ENCODE assay signal across 18 cellular contexts in genomic region chr5:17230808-17231525, GRCh38. TPM values are rescaled to one million over a fixed set of nuclear protein-coding genes. Genes with fewer than 3 reads are reported as not detected.
DNase-seq lines count a peak whose midpoint lies in the region; ATAC-seq and TF ChIP-seq lines count a peak whose summit lies in the region.
"Had no signal": no experiment of that assay in that cellular context is flagged by ENCODE, and none has a peak within 500 bp of the region (broad histone marks: within the 10 kb centered on the region; RNA-seq: fewer than 3 reads in every experiment).

No MANE protein-coding gene starts in this region.

- H3K14ac ChIP-seq in mesenchymal stem cell (ENCODE audit: low read length in 2 of 2) = no peak overlapping the region

- POLR2A ChIA-PET in HEK293 (lab: Yijun Ruan, JAX) (no interaction called here), activated B cell treated with CpG ODN at 0.5 μM for 24 hours (lab: Charles Lee) (interaction anchor here (1.5 kb wide), 1 partner anchor 14 kb away, joined by 3 read pairs; no protein-coding TSS in a partner anchor)

- H2BK120ac ChIP-seq in mesenchymal stem cell (ENCODE audit: low read depth, low read length) = no peak overlapping the region

- intact Hi-C loops in activated B cell treated with CpG ODN at 0.5 μM for 24 hours (cut with micrococcal nuclease) = no loop called here
- intact Hi-C loops in uterus (cut with DNase I; ENCODE audit: low total_unique reads) = no loop called here
- intact Hi-C loops in posterior vena cava (cut with DNase I) = no loop called here

- no peak overlapping the region for H2BK15ac ChIP-seq in mesenchymal stem cell (ENCODE audit: low read depth, poor library complexity, severe bottlenecking)

- no peak overlapping the region for H3K4me2 ChIP-seq in mesenchymal stem cell (ENCODE audit: low read length, poor library complexity, severe bottlenecking)
- H3K4me2 ChIP-seq: KMS-11 had no signal

- TF ChIP-seq POLR2A in uterus (IDR thresholded peaks at IDR 0.05) = no peak
- no peak for TF ChIP-seq POLR2A in Peyer's patch (IDR thresholded peaks at IDR 0.05)

- H3K9ac ChIP-seq in mesenchymal stem cell (ENCODE audit: low read length) = no peak overlapping the region
- H3K9ac ChIP-seq: KMS-11 had no signal

- H3K4me3 ChIP-seq in HEK293 (ENCODE audit: low read depth, low read length) = no peak overlapping the region
- H3K4me3 ChIP-seq in mesenchymal stem cell (ENCODE audit: insufficient read depth in 1 of 2, low read depth in 1 of 2, low read length in 2 of 2) = no peak overlapping the region
- H3K4me3 ChIP-seq in uterus = no peak overlapping the region
- H3K4me3 ChIP-seq in Peyer's patch = no peak overlapping the region
- H3K4me3 ChIP-seq: SK-N-MC had no signal

- no peaks in the 10 kb centered on the region for H3K27me3 ChIP-seq in mesenchymal stem cell (ENCODE audit: control insufficient read depth in 1 of 2, insufficient read depth in 1 of 2, low read length in 2 of 2)
- no peaks in the 10 kb centered on the region for H3K27me3 ChIP-seq in uterus
- no peaks in the 10 kb centered on the region for H3K27me3 ChIP-seq in Peyer's patch
- H3K27me3 ChIP-seq: BE2C had no signal

- H3K79me1 ChIP-seq in mesenchymal stem cell (replicated peaks; ENCODE audit: low read length, poor library complexity, severe bottlenecking) = no peaks in the 10 kb centered on the region

- H3K9me3 Mint-ChIP-seq in activated B cell treated with CpG ODN at 0.5 μM for 24 hours = no peaks in the 10 kb centered on the region
- H3K9me3 Mint-ChIP-seq: CD8-positive, alpha-beta T cell had no signal

- H3K9me3 ChIP-seq in HEK293 (ENCODE audit: control insufficient read depth, insufficient read depth, low read depth, low read length) (no peaks in the 10 kb centered on the region; the same call in 1 of the 2 replicates), mesenchymal stem cell (ENCODE audit: control insufficient read depth, low read length) (no peaks in the 10 kb centered on the region), uterus (no peaks in the 10 kb centered on the region), Peyer's patch (no peaks in the 10 kb centered on the region)
- H3K9me3 ChIP-seq: BE2C had no signal

- no peak overlapping the region for H4K91ac ChIP-seq in mesenchymal stem cell (ENCODE audit: low read length)

- H3K4me3 Mint-ChIP-seq in activated B cell treated with CpG ODN at 0.5 μM for 24 hours = no peak overlapping the region
- H3K4me3 Mint-ChIP-seq: CD8-positive, alpha-beta T cell had no signal

- H2AK5ac ChIP-seq in mesenchymal stem cell (ENCODE audit: low read length, severe bottlenecking) = peak overlapping the region; percentile 17

- peaks cover 91% of the 10 kb centered on the region for H3K4me1 Mint-ChIP-seq in activated B cell treated with CpG ODN at 0.5 μM for 24 hours

- 99% methylated on average over 9 of the region's 10 CpGs for whole genome bisulfite sequencing in mesenchymal stem cell

- H3K4me1 ChIP-seq in HEK293 (ENCODE audit: control insufficient read depth, insufficient read depth, low read length) = peaks cover 21% of the 10 kb centered on the region
- no peaks in the 10 kb centered on the region for H3K4me1 ChIP-seq in mesenchymal stem cell (ENCODE audit: control insufficient read depth, insufficient read depth, low read depth, low read length)
- no peaks in the 10 kb centered on the region for H3K4me1 ChIP-seq in uterus
- no peaks in the 10 kb centered on the region for H3K4me1 ChIP-seq in Peyer's patch
- H3K4me1 ChIP-seq: BE2C had no signal

- no peak overlapping the region for H2AFZ ChIP-seq in mesenchymal stem cell (ENCODE audit: low read depth, low read length)

- H3K36me3 Mint-ChIP-seq in activated B cell treated with CpG ODN at 0.5 μM for 24 hours (ENCODE audit: low read depth) = peaks cover 78% of the 10 kb centered on the region
- H3K36me3 Mint-ChIP-seq: CD8-positive, alpha-beta T cell had no signal

- H4K8ac ChIP-seq in mesenchymal stem cell (ENCODE audit: low read length) = no peak overlapping the region

- H3K4ac ChIP-seq in mesenchymal stem cell (ENCODE audit: low read depth in 1 of 2, low read length in 2 of 2) = no peak overlapping the region

- H3K27me3 Mint-ChIP-seq in activated B cell treated with CpG ODN at 0.5 μM for 24 hours = no peaks in the 10 kb centered on the region

- H3K18ac ChIP-seq in mesenchymal stem cell (ENCODE audit: low read depth in 1 of 2, low read length in 2 of 2) = no peak overlapping the region

- H3K23ac ChIP-seq in mesenchymal stem cell (ENCODE audit: low read length in 2 of 2) = no peak overlapping the region

- CTCF ChIA-PET in HEK293 (lab: Yijun Ruan, JAX) (interaction anchor here (0.6 to 1.6 kb wide), 3 partner anchors 16 to 24 kb away, joined by 3 to 7 read pairs (median 3); no protein-coding TSS in a partner anchor), activated B cell treated with CpG ODN at 0.5 μM for 24 hours (lab: Charles Lee) (interaction anchor here (1.3 kb wide), 1 partner anchor 15 kb away, joined by 3 read pairs; no protein-coding TSS in a partner anchor)

- ATAC-seq in activated B cell treated with CpG ODN at 0.5 μM for 24 hours (ENCODE audit: low read depth) (no peak), GM19324 (IDR thresholded peaks at IDR 0.05; ENCODE audit: low FRiP score, unreplicated experiment) (no peak)
- ATAC-seq: CD8-positive, alpha-beta T cell; PC-3 had no signal

- no peak overlapping the region for H2BK5ac ChIP-seq in mesenchymal stem cell (ENCODE audit: low read depth, low read length, poor library complexity, severe bottlenecking)

- H3K27ac ChIP-seq in HEK293 (ENCODE audit: extremely low read depth, low read depth, low read length) (no peak overlapping the region), mesenchymal stem cell (ENCODE audit: low read length, poor library complexity, severe bottlenecking) (no peak overlapping the region), uterus (peak overlapping the region; percentile 11 to 59), Peyer's patch (no peak overlapping the region)
- H3K27ac ChIP-seq: KMS-11, SK-N-MC had no signal

- TF ChIP-seq CTCF in HEK293 (tag by site-specific recombination; IDR thresholded peaks at IDR 0.05) (no peak), activated B cell treated with CpG ODN at 0.5 μM for 24 hours (IDR thresholded peaks at IDR 0.05) (no peak), uterus (IDR thresholded peaks at IDR 0.05) (no peak), Peyer's patch (IDR thresholded peaks at IDR 0.05) (no peak)

- DNase-seq in activated B cell treated with CpG ODN at 0.5 μM for 24 hours (no peak), mesenchymal stem cell (no peak), uterus (no peak), Peyer's patch (no peak), posterior vena cava (ENCODE audit: low spot score) (no peak)
- DNase-seq: BE2C; CD8-positive, alpha-beta T cell; MM.1S; NCI-H1105; NCI-H187 treated with DMSO at 0.1 percent for 48 hours; NCI-H2171 treated with DMSO at 0.1 percent for 48 hours; NCI-H510A; NK-92 treated with Interleukin-12 subunit alpha and Interleukin-12 subunit beta, amount 100 ng/mL, for 24 hours; PC-3 had no signal

- H3K27ac Mint-ChIP-seq in activated B cell treated with CpG ODN at 0.5 μM for 24 hours = peak overlapping the region; percentile 16
- H3K27ac Mint-ChIP-seq: CD8-positive, alpha-beta T cell had no signal

- H3K36me3 ChIP-seq in HEK293 (ENCODE audit: control insufficient read depth in 2 of 2, insufficient read depth in 1 of 2, low read length in 2 of 2) (peaks cover 16 to 27% of the 10 kb centered on the region in 2 experiments), mesenchymal stem cell (ENCODE audit: control insufficient read depth in 1 of 2, insufficient read depth in 2 of 2, low read depth in 1 of 2, low read length in 2 of 2) (peaks cover 6 to 78% of the 10 kb centered on the region in 2 experiments), uterus (no peaks in the 10 kb centered on the region), Peyer's patch (no peaks in the 10 kb centered on the region)

- H2BK12ac ChIP-seq in mesenchymal stem cell (ENCODE audit: low read length in 2 of 2) = no peak overlapping the region

TF ChIP-seq in HEK293, 187 proteins besides CTCF, POLR2A, EP300 and RAD21 (continues in another document):
- TF ChIP-seq KLF1 (tag by site-specific recombination; IDR thresholded peaks at IDR 0.05) (peak; percentile 20; the same call in 1 of the 2 replicates), ZNF510 (tag by site-specific recombination; IDR thresholded peaks at IDR 0.05; ENCODE audit: insufficient replicate concordance) (no peak), ZNF529 (tag by site-specific recombination; IDR thresholded peaks at IDR 0.05; ENCODE audit: insufficient replicate concordance) (no peak)

RNA-seq across cellular contexts. Expression of gene BASP1, which starts 13.5 kb away (rescaled TPM):
- total RNA-seq in activated B cell treated with CpG ODN at 0.5 μM for 24 hours (316 and 318 TPM in 2 replicates), uterus (10 to 100 TPM; 21.5 to 64.8 (median 26.7) TPM), Peyer's patch (10 to 100 TPM in 1 of 4 donors, 1 to 10 TPM in 2, not detected in 1; 6.7 to 39.6 (median 8.0) TPM), posterior vena cava (10 to 100 TPM; 25.2 to 31.4 TPM)
- 308 TPM for polyA plus RNA-seq in mesenchymal stem cell (2013, experiment 1 of 2)
- polyA plus RNA-seq in mesenchymal stem cell (2013, experiment 2 of 2) = 322 TPM

Comparison
In these comparisons a context has a peak if more than half of its experiments do, and no peak if none do; other contexts are left out.
1. H3K27ac ChIP-seq: peak in uterus (2 of 2); none in HEK293 (single experiment), mesenchymal stem cell (single experiment) and Peyer's patch (0 of 4).